In genomic region chr1:29123871-29124365, GRCh38 we compare ENCODE assay signal across 8 cellular contexts. TPM values are rescaled to one million over a fixed set of nuclear protein-coding genes. Genes with fewer than 3 reads are reported as not detected.
DNase-seq lines count a peak whose midpoint lies in the region; ATAC-seq and TF ChIP-seq lines count a peak whose summit lies in the region.

TMEM200B (minus strand) TSS chr1:29123903; CDS start chr1:29121828, 2,075 bp downstream.

- no TSS peak for BruUV-seq in Caco-2 (replicated peaks; lab: Mats Ljungman, UMichigan)

- intact Hi-C loops in Caco-2 (cut with micrococcal nuclease; ENCODE audit: unreplicated experiment): no loop called here

- no peaks in the 10 kb centered on the region for H3K9me3 Mint-ChIP-seq in Caco-2 (ENCODE audit: unreplicated experiment)
- no peaks in the 10 kb centered on the region for H3K9me3 Mint-ChIP-seq in nephron progenitor cell

- H3K4me1 Mint-ChIP-seq in Caco-2 (ENCODE audit: low read depth, unreplicated experiment): no peaks in the 10 kb centered on the region
- peaks cover 16% of the 10 kb centered on the region for H3K4me1 Mint-ChIP-seq in nephron progenitor cell

- peak within 1 kb of the TSS; percentile 69 for H3K4me3 ChIP-seq in Caco-2 (ENCODE audit: low read depth, low read length)
- H3K4me3 ChIP-seq in epithelial cell of esophagus (ENCODE audit: low read length): peak within 1 kb of the TSS; percentile 39

- H3K4me3 Mint-ChIP-seq in Caco-2 (ENCODE audit: unreplicated experiment) (peak within 1 kb of the TSS; percentile 75), nephron progenitor cell (peak within 1 kb of the TSS; percentile 72)

- no peaks in the 10 kb centered on the region for H3K36me3 ChIP-seq in Caco-2 (ENCODE audit: control insufficient read depth, insufficient read depth, low read length)

- H3K27me3 Mint-ChIP-seq in Caco-2 (ENCODE audit: insufficient read depth, unreplicated experiment): no peaks in the 10 kb centered on the region
- H3K27me3 Mint-ChIP-seq in nephron progenitor cell (ENCODE audit: low read depth, poor library complexity): peaks cover 52% of the 10 kb centered on the region

- no peaks in the 10 kb centered on the region for H3K9me3 ChIP-seq in Caco-2

- TF ChIP-seq CTCF in Caco-2 (IDR thresholded peaks at IDR 0.05; ENCODE audit: insufficient read depth in 1 of 2, low read depth in 1 of 2, low read length in 1 of 2, severe bottlenecking in 1 of 2, unreplicated experiment in 1 of 2) (no peak), epithelial cell of esophagus (IDR thresholded peaks at IDR 0.05; ENCODE audit: insufficient read depth, low read depth, low read length, missing control alignments) (no peak), nephron progenitor cell (IDR thresholded peaks at IDR 0.05) (no peak)

- H3K27me3 ChIP-seq in Caco-2 (replicated peaks; ENCODE audit: control insufficient read depth, insufficient read depth, low read length): no peaks in the 10 kb centered on the region

- no peak for ATAC-seq in GM19467 (IDR thresholded peaks at IDR 0.05; ENCODE audit: unreplicated experiment)

- peak within 1 kb of the TSS; percentile 42 for H3K27ac Mint-ChIP-seq in Caco-2 (ENCODE audit: unreplicated experiment)
- H3K27ac Mint-ChIP-seq in nephron progenitor cell: no peak within 1 kb of the TSS

- CTCF ChIA-PET in Caco-2 (lab: Charles Lee) (interaction anchor here (0.5 to 2.1 kb wide), 6 partner anchors 58 to 1383 kb away, joined by 4 to 11 read pairs (median 7); partner anchors contain the start of gene SRSF4), HEK293T (lab: Yijun Ruan, JAX) (no interaction called here)

- DNase-seq in Caco-2: peak; percentile 46 to 54
- no peak for DNase-seq in epithelial cell of esophagus (ENCODE audit: low read depth)
- peak; percentile 53 for DNase-seq in nephron progenitor cell
- no peak for DNase-seq in medulla oblongata (ENCODE audit: extremely low spot score)
- DNase-seq in HEK293T (ENCODE audit: extremely low spot score): no peak
- no peak for DNase-seq in HCEC 1CT

- peaks cover 7% of the 10 kb centered on the region for H3K36me3 Mint-ChIP-seq in Caco-2 (ENCODE audit: insufficient read depth, unreplicated experiment)
- H3K36me3 Mint-ChIP-seq in nephron progenitor cell (ENCODE audit: low read depth): peaks cover 14% of the 10 kb centered on the region

- POLR2A ChIA-PET in Caco-2 (lab: Charles Lee) (interaction anchor here (0.5 to 1.6 kb wide), 3 partner anchors 57 to 1668 kb away, joined by 3 to 6 read pairs (median 4); no protein-coding TSS in a partner anchor), HEK293T (lab: Yijun Ruan, JAX) (interaction anchor here (1.1 to 1.7 kb wide), 5 partner anchors 11 to 61 kb away, joined by 3 to 13 read pairs (median 4); partner anchors contain the start of gene SRSF4)

- H3K4me1 ChIP-seq in Caco-2: no peaks in the 10 kb centered on the region

TF ChIP-seq in PFSK-1, 5 proteins besides CTCF, POLR2A, EP300 and RAD21:
- peak; percentile 6 for TF ChIP-seq FOXP2 (optimal IDR thresholded peaks at IDR 0.05; ENCODE audit: borderline replicate concordance, extremely low read depth, extremely low read length, insufficient read depth)
- no peak for TF ChIP-seq SIN3A (IDR thresholded peaks at IDR 0.05; ENCODE audit: borderline replicate concordance, insufficient read depth, low read length)

TF ChIP-seq in HEK293T, 16 proteins besides CTCF, POLR2A, EP300 and RAD21:
- no peak for TF ChIP-seq ZNF384 (IDR thresholded peaks at IDR 0.05)
- no peak for TF ChIP-seq SP1 (IDR thresholded peaks at IDR 0.05)
- no peak for TF ChIP-seq SUZ12 (IDR thresholded peaks at IDR 0.05)
- TF ChIP-seq FOXA1 (IDR thresholded peaks at IDR 0.05): no peak
- no peak for TF ChIP-seq ELF4 (IDR thresholded peaks at IDR 0.05)
- no peak for TF ChIP-seq BHLHE40 (IDR thresholded peaks at IDR 0.05; ENCODE audit: borderline replicate concordance)
- no peak for TF ChIP-seq FOXK2 (IDR thresholded peaks at IDR 0.05)
- TF ChIP-seq L3MBTL2 (conservative IDR thresholded peaks at IDR 0.05): no peak
- TF ChIP-seq HDGF (IDR thresholded peaks at IDR 0.05; ENCODE audit: borderline replicate concordance): no peak
- no peak for TF ChIP-seq TARDBP (IDR thresholded peaks at IDR 0.05)
TF ChIP-seq in HEK293T: peak in this region for 0.

RNA-seq across cellular contexts. Expression of gene TMEM200B, which starts in this region (rescaled TPM):
- 3.3 TPM in 2 replicates for total RNA-seq in Caco-2 (2022)
- polyA plus RNA-seq in PFSK-1 (2012; ENCODE audit: insufficient read length, low read depth): not detected

Comparison
In these comparisons a context has a peak if more than half of its experiments do, and no peak if none do; other contexts are left out.
1. DNase-seq: peak in Caco-2 (2 of 2) and nephron progenitor cell (single experiment); none in epithelial cell of esophagus (single experiment), medulla oblongata (single experiment), HEK293T (single experiment) and HCEC 1CT (single experiment).